8 cellular contexts compared by ENCODE assay signal in genomic region chr3:52532838-52533622, GRCh38. TPM values are rescaled to one million over a fixed set of nuclear protein-coding genes. Genes with fewer than 3 reads are reported as not detected.
DNase-seq lines count a peak whose midpoint lies in the region; ATAC-seq and TF ChIP-seq lines count a peak whose summit lies in the region.

No MANE protein-coding gene starts in this region.

- no peaks in the 10 kb centered on the region for H3K27me3 ChIP-seq in SJCRH30
- H3K27me3 ChIP-seq in lung (ENCODE audit: control insufficient read depth, insufficient read depth) = no peaks in the 10 kb centered on the region

- ATAC-seq in lung (ENCODE audit: insufficient read depth, low FRiP score) (no peak), HG03469 (IDR thresholded peaks at IDR 0.05; ENCODE audit: unreplicated experiment) (no peak), HG03135 (IDR thresholded peaks at IDR 0.05; ENCODE audit: unreplicated experiment) (no peak)

- H3K36me3 ChIP-seq in SJCRH30 (peaks cover 9% of the 10 kb centered on the region), lung (ENCODE audit: control insufficient read depth in 2 of 2, insufficient read depth in 2 of 2, low read length in 2 of 2) (no peaks in the 10 kb centered on the region)

- DNase-seq in activated gamma-delta T cell (lab: John Stamatoyannopoulos, UW) = peak; percentile 30
- no peak for DNase-seq in activated gamma-delta T cell treated with Interleukin-2 at 50 U/mL for 16 hours
- DNase-seq in SJCRH30 = peak; percentile 45
- DNase-seq in dermis blood vessel endothelial cell = peak; percentile 42
- DNase-seq in lung (ENCODE audit: low spot score) = no peak

- no peaks in the 10 kb centered on the region for H3K9me3 ChIP-seq in SJCRH30 (replicated peaks)
- H3K9me3 ChIP-seq in lung (ENCODE audit: control insufficient read depth in 2 of 2, insufficient read depth in 1 of 2, low read length in 1 of 2) = no peaks in the 10 kb centered on the region

- H3K4me1 ChIP-seq in SJCRH30 = peaks cover 6% of the 10 kb centered on the region
- H3K4me1 ChIP-seq in lung (ENCODE audit: control insufficient read depth in 2 of 2, insufficient read depth in 2 of 2, low read length in 2 of 2) = peaks cover 19 to 20% of the 10 kb centered on the region in 2 donors

- no peak for TF ChIP-seq CTCF in lung (IDR thresholded peaks at IDR 0.05; ENCODE audit: control extremely low read depth, extremely low read depth)

- H3K27ac ChIP-seq in SJCRH30 = peak overlapping the region; percentile 27; the same call in 1 of the 2 replicates
- peak overlapping the region; percentile 30 to 35 for H3K27ac ChIP-seq in lung (ENCODE audit: low read depth in 1 of 2, low read length in 1 of 2)
- peak overlapping the region; percentile 40 for H3K27ac ChIP-seq in temporal lobe (ENCODE audit: low read depth, low read length)

- H3K4me3 ChIP-seq in SJCRH30 = peak overlapping the region; percentile 97
- peak overlapping the region; percentile 57 for H3K4me3 ChIP-seq in lung

- WGBS in lung, 2 donors = 2% methylated on average over 66 to 78 of the region's 78 CpGs

RNA-seq across cellular contexts. Expression of gene NT5DC2, which starts 0.6 kb away (rescaled TPM):
- 140 and 152 TPM in 2 replicates for total RNA-seq in SJCRH30 (2014; rRNA removed; shearing (Covaris generic))
- 32.2 and 81.1 TPM in 2 replicates for total RNA-seq in dermis blood vessel endothelial cell
- total RNA-seq in lung = 10 to 100 TPM; 32.7 to 85.6 TPM
- polyA plus RNA-seq in lung = 10 to 100 TPM; 50.0 to 52.5 TPM
- total RNA-seq in temporal lobe = 52.1 TPM

RNA-seq across cellular contexts. Expression of gene UQCC5, which starts 3.4 kb away (rescaled TPM):
- total RNA-seq in SJCRH30 (2014; rRNA removed; shearing (Covaris generic)) = 12.7 and 13.2 TPM in 2 replicates
- total RNA-seq in dermis blood vessel endothelial cell = 1.7 and 2.7 TPM in 2 replicates
- 10 to 100 TPM in 1 of 2 donors, 1 to 10 TPM in 1; 3.1 to 32.0 TPM for total RNA-seq in lung
- polyA plus RNA-seq in lung = 100 to 1,000 TPM in 1 of 2 donors, 10 to 100 TPM in 1; 19.7 to 104 TPM
- total RNA-seq in temporal lobe = 1.2 TPM

RNA-seq across cellular contexts. Expression of gene STAB1, which starts 37.9 kb away (rescaled TPM):
- total RNA-seq in SJCRH30 (2014; rRNA removed; shearing (Covaris generic)) = not detected in 2 replicates
- total RNA-seq in dermis blood vessel endothelial cell = 462 and 464 TPM in 2 replicates
- total RNA-seq in lung = 100 to 1,000 TPM in 1 of 2 donors, 10 to 100 TPM in 1; 53.1 to 205 TPM
- polyA plus RNA-seq in lung = 100 to 1,000 TPM; 182 to 220 TPM
- 5.9 TPM for total RNA-seq in temporal lobe

Comparison
In these comparisons a context has a peak if more than half of its experiments do, and no peak if none do; other contexts are left out.
1. DNase-seq: peak in activated gamma-delta T cell (single experiment), SJCRH30 (2 of 2) and dermis blood vessel endothelial cell (single experiment); none in activated gamma-delta T cell treated with Interleukin-2 at 50 U/mL for 16 hours (single experiment) and lung (single experiment).
2. Peak in every context shown above with its lines, with median percentiles within 50 percentile points of each other: H3K27ac ChIP-seq.